Comparison of ENCODE assay signal across 17 cellular contexts in the genomic region with DNA sequence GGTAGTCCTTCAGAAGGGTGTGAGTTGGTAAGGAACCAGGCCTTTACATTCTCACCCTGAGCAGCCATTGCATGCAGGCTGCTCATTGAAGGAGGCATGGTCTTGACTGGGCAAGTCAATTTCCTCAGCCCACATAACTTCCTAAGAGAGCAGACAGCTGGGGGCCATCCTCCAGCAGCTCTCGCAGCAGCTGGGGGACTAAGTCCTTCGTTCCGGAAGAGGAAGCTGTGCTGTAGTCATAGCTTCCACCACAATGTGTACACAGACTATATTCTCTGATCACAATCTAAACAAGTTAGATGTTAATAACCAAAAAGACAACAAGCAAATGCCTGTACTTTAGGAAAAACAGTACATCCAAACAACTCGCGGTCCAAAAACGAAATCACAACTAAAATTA. TPM values are rescaled to one million over a fixed set of nuclear protein-coding genes. Genes with fewer than 3 reads are reported as not detected.
DNase-seq lines count a peak whose midpoint lies in the region; ATAC-seq and TF ChIP-seq lines count a peak whose summit lies in the region.
"Had no signal": no experiment of that assay in that cellular context is flagged by ENCODE, and none has a peak within 500 bp of the region (broad histone marks: within the 10 kb centered on the region; RNA-seq: fewer than 3 reads in every experiment).

No MANE protein-coding gene starts in this region.

- intact Hi-C loops in left colon (cut with DNase I, micrococcal nuclease), result no loop called here

- ATAC-seq in left colon (peak; percentile 30), foreskin keratinocyte (no peak), HG03439 (IDR thresholded peaks at IDR 0.05; ENCODE audit: unreplicated experiment) (no peak)
- ATAC-seq: psoas muscle had no signal

- no peak overlapping the region for H3K27ac ChIP-seq in foreskin keratinocyte
- H3K27ac ChIP-seq: esophagus squamous epithelium, psoas muscle had no signal

- H3K27me3 ChIP-seq in foreskin keratinocyte, result peaks cover 24% of the 10 kb centered on the region

- H3K4me3 ChIP-seq in Jurkat, Clone E6-1 (ENCODE audit: low read length), result no peak overlapping the region
- H3K4me3 ChIP-seq: esophagus squamous epithelium, psoas muscle had no signal

- H3K4me1 Mint-ChIP-seq in T-helper 2 cell treated with Interferon-gamma antibody and Interleukin-4, amounts not matched to agents 5 μg/mL and 100 μg/mL, for 36 hours (ENCODE audit: low read depth), result peaks cover 40% of the 10 kb centered on the region

- H3K27me3 Mint-ChIP-seq in T-helper 2 cell treated with Interferon-gamma antibody and Interleukin-4, amounts not matched to agents 5 μg/mL and 100 μg/mL, for 36 hours (ENCODE audit: low read depth), result peaks cover 65% of the 10 kb centered on the region

- H3K4me3 Mint-ChIP-seq in T-helper 2 cell treated with Interferon-gamma antibody and Interleukin-4, amounts not matched to agents 5 μg/mL and 100 μg/mL, for 36 hours, result no peak overlapping the region
- H3K4me3 Mint-ChIP-seq: dendritic cell treated with granulocyte-macrophage colony-stimulating factor and Interleukin-4, amounts not matched to agents 40 ng/mL and 50 ng/mL, for 4 days; naive B cell had no signal

- no peaks in the 10 kb centered on the region for H3K4me1 ChIP-seq in foreskin keratinocyte
- H3K4me1 ChIP-seq: psoas muscle had no signal

- no peaks in the 10 kb centered on the region for H3K36me3 Mint-ChIP-seq in T-helper 2 cell treated with Interferon-gamma antibody and Interleukin-4, amounts not matched to agents 5 μg/mL and 100 μg/mL, for 36 hours (ENCODE audit: low read depth)

- DNase-seq in GF-D8 (lab: John Stamatoyannopoulos, UW) (peak; percentile 88), left colon (no peak), GM10266 (ENCODE audit: extremely low spot score) (no peak), SHP77 treated with DMSO at 0.1 percent for 48 hours (lab: John Stamatoyannopoulos, UW) (no peak), foreskin keratinocyte (no peak)
- DNase-seq in Jurkat, Clone E6-1 (ENCODE audit: low read depth, low spot score), result peak; percentile 35
- no peak for DNase-seq in T-helper 2 cell treated with Interferon-gamma antibody and Interleukin-4, amounts not matched to agents 5 μg/mL and 100 μg/mL, for 36 hours (ENCODE audit: low spot score)
- DNase-seq: activated CD4-positive, alpha-beta T cell treated with anti-CD3 and anti-CD28 coated beads, Interleukin-2, amount 50 U/mL, for 4 hours; esophagus squamous epithelium; naive B cell; NCI-H82; psoas muscle; substantia nigra; T1000 had no signal

- H3K27ac Mint-ChIP-seq in T-helper 2 cell treated with Interferon-gamma antibody and Interleukin-4, amounts not matched to agents 5 μg/mL and 100 μg/mL, for 36 hours, result peak overlapping the region; percentile 70
- H3K27ac Mint-ChIP-seq: dendritic cell treated with granulocyte-macrophage colony-stimulating factor and Interleukin-4, amounts not matched to agents 40 ng/mL and 50 ng/mL, for 4 days had no signal

- TF ChIP-seq CTCF in GM10266 (IDR thresholded peaks at IDR 0.05; ENCODE audit: control insufficient read depth, insufficient read depth, low read depth, missing control alignments), result no peak
- TF ChIP-seq CTCF in foreskin keratinocyte (conservative IDR thresholded peaks at IDR 0.05), result no peak

- no peaks in the 10 kb centered on the region for H3K9me3 Mint-ChIP-seq in T-helper 2 cell treated with Interferon-gamma antibody and Interleukin-4, amounts not matched to agents 5 μg/mL and 100 μg/mL, for 36 hours
- H3K9me3 Mint-ChIP-seq: dendritic cell treated with granulocyte-macrophage colony-stimulating factor and Interleukin-4, amounts not matched to agents 40 ng/mL and 50 ng/mL, for 4 days had no signal

RNA-seq across cellular contexts. Expression of gene MPPED1, which starts 30.1 kb away (rescaled TPM):
- not detected for polyA plus RNA-seq in Jurkat, Clone E6-1 (2012; ENCODE audit: insufficient read depth, insufficient read length)
- total RNA-seq in left colon, result not detected
- total RNA-seq in foreskin keratinocyte, result not detected in 2 replicates
- not detected in 2 replicates for polyA plus RNA-seq in foreskin keratinocyte
- total RNA-seq: esophagus squamous epithelium, HT-29, psoas muscle had no signal

RNA-seq across cellular contexts. Expression of gene SCUBE1, which starts 38.5 kb away (rescaled TPM):
- polyA plus RNA-seq in Jurkat, Clone E6-1 (2012; ENCODE audit: insufficient read depth, insufficient read length), result 1.6 TPM
- total RNA-seq in left colon (1 to 10 TPM; 3.8 to 5.8 TPM), foreskin keratinocyte (not detected in 2 replicates)
- not detected in 2 replicates for polyA plus RNA-seq in foreskin keratinocyte

Comparison
In these comparisons a context has a peak if more than half of its experiments do, and no peak if none do; other contexts are left out.
1. DNase-seq: peak in GF-D8 (single experiment) and Jurkat, Clone E6-1 (single experiment); none in T-helper 2 cell treated with Interferon-gamma antibody and Interleukin-4, amounts not matched to agents 5 μg/mL and 100 μg/mL, for 36 hours (single experiment), left colon (0 of 2), GM10266 (single experiment), SHP77 treated with DMSO at 0.1 percent for 48 hours (single experiment) and foreskin keratinocyte (0 of 2).